In genomic region chr9:94865599-94866456, GRCh38 we compare ENCODE assay signal across 8 cellular contexts.
DNase-seq lines count a peak whose midpoint lies in the region; ATAC-seq lines count a peak whose summit lies in the region.

No MANE protein-coding gene starts in this region.

- no peaks in the 10 kb centered on the region for H3K36me3 ChIP-seq in endocrine pancreas (ENCODE audit: control insufficient read depth, insufficient read depth, low read length)
- no peaks in the 10 kb centered on the region for H3K36me3 ChIP-seq in aorta (ENCODE audit: control insufficient read depth in 1 of 2, insufficient read depth in 2 of 2, low read length in 1 of 2)

- H3K4me3 ChIP-seq in endocrine pancreas (ENCODE audit: control insufficient read depth, insufficient read depth, low read length) (peak overlapping the region; percentile 40), aorta (ENCODE audit: low read length in 2 of 2) (peak overlapping the region in 1 of 2 donors; percentile 18)

- no peaks in the 10 kb centered on the region for H3K27me3 ChIP-seq in endocrine pancreas (ENCODE audit: control insufficient read depth, insufficient read depth, low read length)
- H3K27me3 ChIP-seq in aorta (ENCODE audit: control insufficient read depth in 1 of 2, insufficient read depth in 2 of 2, low read length in 1 of 2), result no peaks in the 10 kb centered on the region

- peak overlapping the region; percentile 48 to 86 for H3K27ac ChIP-seq in aorta (ENCODE audit: low read depth in 1 of 2, low read length in 2 of 2)

- H3K4me1 ChIP-seq in endocrine pancreas (ENCODE audit: control insufficient read depth, insufficient read depth, low read length) (peaks cover 47% of the 10 kb centered on the region), aorta (ENCODE audit: control insufficient read depth in 1 of 2, insufficient read depth in 2 of 2, low read length in 2 of 2) (peaks cover 4 to 17% of the 10 kb centered on the region in 2 donors)

- intact Hi-C loops in aorta (cut with DNase I), result loop anchor here (2.0 to 10.0 kb wide), 6 partner anchors 35 to 141 kb away; no protein-coding TSS in a partner anchor

- ATAC-seq in aorta (ENCODE audit: low FRiP score) (no peak), HG02588 (IDR thresholded peaks at IDR 0.05; ENCODE audit: unreplicated experiment) (no peak), HG03159 (IDR thresholded peaks at IDR 0.05; ENCODE audit: unreplicated experiment) (no peak), GM21526 (IDR thresholded peaks at IDR 0.05; ENCODE audit: low FRiP score, unreplicated experiment) (no peak)

- H3K9me3 ChIP-seq in endocrine pancreas (ENCODE audit: control insufficient read depth, low read length) (no peaks in the 10 kb centered on the region), aorta (ENCODE audit: control insufficient read depth, low read length) (no peaks in the 10 kb centered on the region)

- no peak overlapping the region for H3K9ac ChIP-seq in endocrine pancreas (ENCODE audit: control insufficient read depth, insufficient read depth, low read length)

- DNase-seq in NCI-H748 (lab: John Stamatoyannopoulos, UW; ENCODE audit: unreplicated experiment) (peak; percentile 34), NCI-H748 treated with DMSO at 0.1 percent for 48 hours (lab: John Stamatoyannopoulos, UW) (no peak), myocyte (ENCODE audit: low read depth) (peak; percentile 87), aorta (peak; percentile 74 to 86)

- WGBS in aorta, 2 donors, result 4 to 10% methylated on average over 9 of the region's 9 CpGs
